ENCODE assay signal across 1 cellular context in the genomic region with DNA sequence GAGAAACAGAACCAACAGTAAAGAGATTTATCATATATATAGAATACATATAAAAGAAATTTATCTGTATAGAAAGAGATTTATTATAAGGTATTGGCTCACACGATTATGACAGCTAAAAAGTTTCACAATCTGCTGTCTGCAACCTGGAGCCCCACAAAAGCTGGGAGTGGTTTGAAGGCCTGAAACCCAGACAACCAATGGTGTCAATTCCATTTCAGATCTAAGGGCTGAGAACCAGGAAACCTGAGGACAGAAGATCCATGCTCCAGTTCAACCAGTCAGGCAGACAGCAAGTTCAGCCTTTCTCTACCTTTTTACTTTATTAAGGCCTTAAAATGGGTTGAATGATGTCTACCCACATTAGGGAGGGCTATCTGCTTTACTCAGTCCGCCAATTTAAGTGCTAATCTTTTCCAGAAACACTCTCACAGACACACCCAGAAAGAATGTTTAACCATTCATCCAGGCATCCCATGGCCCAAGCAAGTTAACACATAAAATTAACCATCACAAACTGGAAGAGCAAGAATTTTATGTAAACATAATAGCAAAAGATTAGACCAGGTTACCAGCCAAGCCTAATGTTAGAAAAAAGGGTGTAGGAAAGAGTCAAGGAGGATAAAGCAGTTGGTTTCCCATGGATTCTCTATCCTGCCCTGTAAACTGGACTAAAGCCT.
TF ChIP-seq lines count a peak whose summit lies in the region.

No MANE protein-coding gene starts in this region.

TF ChIP-seq in GM23338, 12 proteins besides CTCF, POLR2A, EP300 and RAD21:
- TF ChIP-seq, protein P1, sequence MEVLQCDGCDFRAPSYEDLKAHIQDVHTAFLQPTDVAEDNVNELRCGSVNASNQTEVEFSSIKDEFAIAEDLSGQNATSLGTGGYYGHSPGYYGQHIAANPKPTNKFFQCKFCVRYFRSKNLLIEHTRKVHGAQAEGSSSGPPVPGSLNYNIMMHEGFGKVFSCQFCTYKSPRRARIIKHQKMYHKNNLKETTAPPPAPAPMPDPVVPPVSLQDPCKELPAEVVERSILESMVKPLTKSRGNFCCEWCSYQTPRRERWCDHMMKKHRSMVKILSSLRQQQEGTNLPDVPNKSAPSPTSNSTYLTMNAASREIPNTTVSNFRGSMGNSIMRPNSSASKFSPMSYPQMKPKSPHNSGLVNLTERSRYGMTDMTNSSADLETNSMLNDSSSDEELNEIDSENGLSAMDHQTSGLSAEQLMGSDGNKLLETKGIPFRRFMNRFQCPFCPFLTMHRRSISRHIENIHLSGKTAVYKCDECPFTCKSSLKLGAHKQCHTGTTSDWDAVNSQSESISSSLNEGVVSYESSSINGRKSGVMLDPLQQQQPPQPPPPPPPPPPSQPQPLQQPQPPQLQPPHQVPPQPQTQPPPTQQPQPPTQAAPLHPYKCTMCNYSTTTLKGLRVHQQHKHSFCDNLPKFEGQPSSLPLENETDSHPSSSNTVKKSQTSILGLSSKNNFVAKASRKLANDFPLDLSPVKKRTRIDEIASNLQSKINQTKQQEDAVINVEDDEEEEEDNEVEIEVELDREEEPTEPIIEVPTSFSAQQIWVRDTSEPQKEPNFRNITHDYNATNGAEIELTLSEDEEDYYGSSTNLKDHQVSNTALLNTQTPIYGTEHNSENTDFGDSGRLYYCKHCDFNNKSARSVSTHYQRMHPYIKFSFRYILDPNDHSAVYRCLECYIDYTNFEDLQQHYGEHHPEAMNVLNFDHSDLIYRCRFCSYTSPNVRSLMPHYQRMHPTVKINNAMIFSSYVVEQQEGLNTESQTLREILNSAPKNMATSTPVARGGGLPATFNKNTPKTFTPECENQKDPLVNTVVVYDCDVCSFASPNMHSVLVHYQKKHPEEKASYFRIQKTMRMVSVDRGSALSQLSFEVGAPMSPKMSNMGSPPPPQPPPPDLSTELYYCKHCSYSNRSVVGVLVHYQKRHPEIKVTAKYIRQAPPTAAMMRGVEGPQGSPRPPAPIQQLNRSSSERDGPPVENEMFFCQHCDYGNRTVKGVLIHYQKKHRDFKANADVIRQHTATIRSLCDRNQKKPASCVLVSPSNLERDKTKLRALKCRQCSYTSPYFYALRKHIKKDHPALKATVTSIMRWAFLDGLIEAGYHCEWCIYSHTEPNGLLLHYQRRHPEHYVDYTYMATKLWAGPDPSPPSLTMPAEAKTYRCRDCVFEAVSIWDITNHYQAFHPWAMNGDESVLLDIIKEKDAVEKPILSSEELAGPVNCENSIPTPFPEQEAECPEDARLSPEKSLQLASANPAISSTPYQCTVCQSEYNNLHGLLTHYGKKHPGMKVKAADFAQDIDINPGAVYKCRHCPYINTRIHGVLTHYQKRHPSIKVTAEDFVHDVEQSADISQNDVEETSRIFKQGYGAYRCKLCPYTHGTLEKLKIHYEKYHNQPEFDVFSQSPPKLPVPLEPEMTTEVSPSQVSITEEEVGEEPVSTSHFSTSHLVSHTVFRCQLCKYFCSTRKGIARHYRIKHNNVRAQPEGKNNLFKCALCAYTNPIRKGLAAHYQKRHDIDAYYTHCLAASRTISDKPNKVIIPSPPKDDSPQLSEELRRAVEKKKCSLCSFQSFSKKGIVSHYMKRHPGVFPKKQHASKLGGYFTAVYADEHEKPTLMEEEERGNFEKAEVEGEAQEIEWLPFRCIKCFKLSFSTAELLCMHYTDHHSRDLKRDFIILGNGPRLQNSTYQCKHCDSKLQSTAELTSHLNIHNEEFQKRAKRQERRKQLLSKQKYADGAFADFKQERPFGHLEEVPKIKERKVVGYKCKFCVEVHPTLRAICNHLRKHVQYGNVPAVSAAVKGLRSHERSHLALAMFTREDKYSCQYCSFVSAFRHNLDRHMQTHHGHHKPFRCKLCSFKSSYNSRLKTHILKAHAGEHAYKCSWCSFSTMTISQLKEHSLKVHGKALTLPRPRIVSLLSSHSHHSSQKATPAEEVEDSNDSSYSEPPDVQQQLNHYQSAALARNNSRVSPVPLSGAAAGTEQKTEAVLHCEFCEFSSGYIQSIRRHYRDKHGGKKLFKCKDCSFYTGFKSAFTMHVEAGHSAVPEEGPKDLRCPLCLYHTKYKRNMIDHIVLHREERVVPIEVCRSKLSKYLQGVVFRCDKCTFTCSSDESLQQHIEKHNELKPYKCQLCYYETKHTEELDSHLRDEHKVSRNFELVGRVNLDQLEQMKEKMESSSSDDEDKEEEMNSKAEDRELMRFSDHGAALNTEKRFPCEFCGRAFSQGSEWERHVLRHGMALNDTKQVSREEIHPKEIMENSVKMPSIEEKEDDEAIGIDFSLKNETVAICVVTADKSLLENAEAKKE (CRISPR knock-in tag; IDR thresholded peaks at IDR 0.05): no peak
- TF ChIP-seq JUNB (IDR thresholded peaks at IDR 0.05; ENCODE audit: unreplicated experiment): no peak
- TF ChIP-seq EZH2 (IDR thresholded peaks at IDR 0.05; ENCODE audit: low read depth, unreplicated experiment): no peak
- TF ChIP-seq STAT1 (IDR thresholded peaks at IDR 0.05; ENCODE audit: unreplicated experiment): no peak
- TF ChIP-seq EZH2phosphoT487 (IDR thresholded peaks at IDR 0.05; ENCODE audit: unreplicated experiment): no peak
- TF ChIP-seq ZNF331 (CRISPR knock-in tag; IDR thresholded peaks at IDR 0.05; ENCODE audit: low read depth): no peak
- no peak for TF ChIP-seq NANOG (IDR thresholded peaks at IDR 0.05; ENCODE audit: borderline replicate concordance)
